In the genomic region with DNA sequence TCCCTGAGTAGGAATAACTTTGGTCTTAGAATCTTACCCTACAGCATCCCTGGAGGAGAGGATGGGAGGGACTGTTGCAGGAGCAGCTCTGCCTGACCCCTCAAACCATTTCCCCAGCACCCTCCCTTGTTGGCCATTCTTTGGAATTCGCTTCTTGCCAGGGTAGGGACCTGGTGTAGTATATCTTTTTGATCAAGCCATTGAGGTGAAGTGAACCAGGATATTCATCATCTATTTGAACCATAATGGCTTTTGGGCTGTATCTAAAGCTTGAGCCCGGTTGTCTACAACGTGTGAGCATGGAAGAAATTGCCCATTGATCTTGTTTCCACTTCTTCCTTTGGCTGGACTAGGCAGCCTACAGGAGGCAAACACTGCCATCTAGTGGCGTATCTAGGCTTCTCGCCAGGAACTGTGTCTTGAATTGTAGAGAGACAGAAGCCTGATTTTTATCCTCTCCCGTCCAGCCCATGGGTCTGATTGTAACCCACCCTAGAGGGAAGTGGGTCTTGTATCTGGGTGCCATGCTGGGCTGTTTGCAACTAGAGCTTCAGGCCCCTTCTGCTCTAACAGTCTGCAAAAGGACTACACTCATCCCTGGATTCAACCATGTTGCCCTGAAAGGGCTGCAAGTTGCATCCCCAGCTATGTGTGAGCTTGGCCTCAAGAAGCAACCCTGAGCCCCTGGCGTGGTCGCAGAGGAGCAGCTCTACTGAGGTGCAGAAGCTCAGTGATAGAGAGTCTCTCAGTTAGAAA, we compare ENCODE assay signal across 1 cellular context.
TF ChIP-seq lines count a peak whose summit lies in the region.

No MANE protein-coding gene starts in this region.

TF ChIP-seq in H1, 55 proteins besides CTCF, POLR2A, EP300 and RAD21:
- TF ChIP-seq NANOG (IDR thresholded peaks at IDR 0.05; ENCODE audit: insufficient read depth, low read depth, low read length, poor library complexity, severe bottlenecking) (no peak), USF2 (IDR thresholded peaks at IDR 0.05; ENCODE audit: low read length) (no peak), POU5F1 (IDR thresholded peaks at IDR 0.05; ENCODE audit: low read depth, low read length) (no peak), KDM5A (IDR thresholded peaks at IDR 0.05; ENCODE audit: low read length) (no peak), SP1 (IDR thresholded peaks at IDR 0.05; ENCODE audit: low read depth, low read length) (no peak), TBP (IDR thresholded peaks at IDR 0.05; ENCODE audit: low read depth, low read length) (no peak), CHD1 (IDR thresholded peaks at IDR 0.05; ENCODE audit: low read depth, low read length) (no peak), JUND (IDR thresholded peaks at IDR 0.05; ENCODE audit: low read length) (no peak), KDM1A (IDR thresholded peaks at IDR 0.05; ENCODE audit: borderline replicate concordance, low read length) (no peak), TAF7 (optimal IDR thresholded peaks at IDR 0.05; ENCODE audit: borderline replicate concordance, low read depth, low read length) (no peak), MAFK (IDR thresholded peaks at IDR 0.05; ENCODE audit: low read depth, low read length) (no peak), SP4 (IDR thresholded peaks at IDR 0.05; ENCODE audit: low read length) (no peak), CHD2 (IDR thresholded peaks at IDR 0.05; ENCODE audit: low read length) (no peak), SRF (IDR thresholded peaks at IDR 0.05; ENCODE audit: low read depth, low read length) (no peak), MAX (IDR thresholded peaks at IDR 0.05) (no peak), NRF1 (IDR thresholded peaks at IDR 0.05; ENCODE audit: low read depth, low read length) (no peak)
